27 cellular contexts compared by ENCODE assay signal in genomic region chr16:79050063-79050462, GRCh38.
"Had no signal": no experiment of that assay in that cellular context is flagged by ENCODE, and none has a peak within 500 bp of the region (broad histone marks: within the 10 kb centered on the region; RNA-seq: fewer than 3 reads in every experiment).

No MANE protein-coding gene starts in this region.

- H3K27me3 ChIP-seq: ascending aorta, stomach, thyroid gland had no signal

- H3K9me3 Mint-ChIP-seq: activated naive CD8-positive, alpha-beta T cell treated with anti-CD3 and anti-CD28 coated beads, Interleukin-2, amount 10 ng/mL, durations not matched to agents 7 days and 5 days; stimulated activated naive B cell treated with anti-CD40 and anti-IgM and Interleukin-4, amounts not matched to agents 10 μg/mL and 1 μg/mL and 100 μg/mL, for 72 hours had no signal

- H3K4me3 Mint-ChIP-seq: activated CD4-positive, alpha-beta T cell treated with anti-CD3 and anti-CD28 coated beads for 36 hours; activated naive CD4-positive, alpha-beta T cell treated with anti-CD3 and anti-CD28 coated beads, Interleukin-2, amount 10 ng/mL, durations not matched to agents 7 days and 5 days; activated naive CD8-positive, alpha-beta T cell treated with anti-CD3 and anti-CD28 coated beads, Interleukin-2, amount 10 ng/mL, durations not matched to agents 7 days and 5 days; brain; memory B cell; naive thymus-derived CD4-positive, alpha-beta T cell; neural crest cell; stimulated activated naive B cell treated with anti-CD40 and anti-IgM and Interleukin-4, amounts not matched to agents 10 μg/mL and 1 μg/mL and 100 μg/mL, for 72 hours had no signal

- H3K36me3 ChIP-seq: ascending aorta, stomach, thyroid gland had no signal

- H3K4me1 Mint-ChIP-seq: activated naive CD4-positive, alpha-beta T cell treated with anti-CD3 and anti-CD28 coated beads, Interleukin-2, amount 10 ng/mL, durations not matched to agents 7 days and 5 days; activated naive CD8-positive, alpha-beta T cell treated with anti-CD3 and anti-CD28 coated beads, Interleukin-2, amount 10 ng/mL, durations not matched to agents 7 days and 5 days; memory B cell had no signal

- H3K9ac ChIP-seq: parathyroid adenoma had no signal

- H3K27me3 Mint-ChIP-seq: activated CD4-positive, alpha-beta T cell treated with anti-CD3 and anti-CD28 coated beads for 36 hours; activated naive CD4-positive, alpha-beta T cell treated with anti-CD3 and anti-CD28 coated beads, Interleukin-2, amount 10 ng/mL, durations not matched to agents 7 days and 5 days; activated naive CD8-positive, alpha-beta T cell treated with anti-CD3 and anti-CD28 coated beads, Interleukin-2, amount 10 ng/mL, durations not matched to agents 7 days and 5 days; brain; naive thymus-derived CD4-positive, alpha-beta T cell had no signal

- H3K27ac Mint-ChIP-seq: activated CD4-positive, alpha-beta T cell treated with anti-CD3 and anti-CD28 coated beads for 36 hours; activated naive CD4-positive, alpha-beta T cell treated with anti-CD3 and anti-CD28 coated beads, Interleukin-2, amount 10 ng/mL, durations not matched to agents 7 days and 5 days; activated naive CD8-positive, alpha-beta T cell treated with anti-CD3 and anti-CD28 coated beads, Interleukin-2, amount 10 ng/mL, durations not matched to agents 7 days and 5 days; brain; memory B cell; stimulated activated naive B cell treated with anti-CD40 and anti-IgM and Interleukin-4, amounts not matched to agents 10 μg/mL and 1 μg/mL and 100 μg/mL, for 72 hours had no signal

- H3K79me2 ChIP-seq: parathyroid adenoma had no signal

- FAIRE-seq: endothelial cell of umbilical vein, kidney had no signal

- DNase-seq: activated CD4-positive, alpha-beta T cell treated with anti-CD3 and anti-CD28 coated beads for 36 hours; activated CD4-positive, alpha-beta T cell treated with anti-CD3 and anti-CD28 coated beads, Interleukin-2, amount 50 U/mL, for 48 hours; activated CD4-positive, CD25-positive, alpha-beta regulatory T cell; activated effector memory CD4-positive, alpha-beta T cell treated with anti-CD3 and anti-CD28 coated beads, Interleukin-2, amount 50 U/mL, for 16 hours; activated naive CD4-positive, alpha-beta T cell treated with anti-CD3 and anti-CD28 coated beads, Interleukin-2, amount 10 ng/mL, durations not matched to agents 7 days and 5 days; activated naive CD8-positive, alpha-beta T cell treated with anti-CD3 and anti-CD28 coated beads, Interleukin-2, amount 10 ng/mL, durations not matched to agents 7 days and 5 days; caudate nucleus; cortex of kidney; head of caudate nucleus; hippocampal formation; kidney; left colon; midbrain; naive thymus-derived CD4-positive, alpha-beta T cell; nucleus accumbens; right cardiac atrium; stimulated activated CD4-positive, alpha-beta T cell treated with anti-CD3 and anti-CD28 coated beads, Interleukin-15, amount 100 ng/mL, for 24 hours; stimulated activated CD4-positive, alpha-beta T cell treated with anti-CD3 and anti-CD28 coated beads, Interleukin-2, amount 100 ng/mL, for 24 hours; stimulated activated naive B cell treated with anti-CD40 and anti-IgM and Interleukin-4, amounts not matched to agents 10 μg/mL and 1 μg/mL and 100 μg/mL, for 72 hours; stomach; thyroid gland had no signal

- H3K27ac ChIP-seq: ascending aorta, parathyroid adenoma, stomach, thyroid gland had no signal

- H3K9me3 ChIP-seq: ascending aorta, stomach, thyroid gland had no signal

- H3K4me1 ChIP-seq: ascending aorta, parathyroid adenoma, stomach, thyroid gland had no signal

- H2AFZ ChIP-seq: parathyroid adenoma had no signal

- H3K36me3 Mint-ChIP-seq: activated naive CD4-positive, alpha-beta T cell treated with anti-CD3 and anti-CD28 coated beads, Interleukin-2, amount 10 ng/mL, durations not matched to agents 7 days and 5 days; brain; memory B cell; stimulated activated naive B cell treated with anti-CD40 and anti-IgM and Interleukin-4, amounts not matched to agents 10 μg/mL and 1 μg/mL and 100 μg/mL, for 72 hours had no signal

- H3K4me3 ChIP-seq: ascending aorta, stomach, thyroid gland had no signal
